ENCODE assay signal across 8 cellular contexts in the genomic region with DNA sequence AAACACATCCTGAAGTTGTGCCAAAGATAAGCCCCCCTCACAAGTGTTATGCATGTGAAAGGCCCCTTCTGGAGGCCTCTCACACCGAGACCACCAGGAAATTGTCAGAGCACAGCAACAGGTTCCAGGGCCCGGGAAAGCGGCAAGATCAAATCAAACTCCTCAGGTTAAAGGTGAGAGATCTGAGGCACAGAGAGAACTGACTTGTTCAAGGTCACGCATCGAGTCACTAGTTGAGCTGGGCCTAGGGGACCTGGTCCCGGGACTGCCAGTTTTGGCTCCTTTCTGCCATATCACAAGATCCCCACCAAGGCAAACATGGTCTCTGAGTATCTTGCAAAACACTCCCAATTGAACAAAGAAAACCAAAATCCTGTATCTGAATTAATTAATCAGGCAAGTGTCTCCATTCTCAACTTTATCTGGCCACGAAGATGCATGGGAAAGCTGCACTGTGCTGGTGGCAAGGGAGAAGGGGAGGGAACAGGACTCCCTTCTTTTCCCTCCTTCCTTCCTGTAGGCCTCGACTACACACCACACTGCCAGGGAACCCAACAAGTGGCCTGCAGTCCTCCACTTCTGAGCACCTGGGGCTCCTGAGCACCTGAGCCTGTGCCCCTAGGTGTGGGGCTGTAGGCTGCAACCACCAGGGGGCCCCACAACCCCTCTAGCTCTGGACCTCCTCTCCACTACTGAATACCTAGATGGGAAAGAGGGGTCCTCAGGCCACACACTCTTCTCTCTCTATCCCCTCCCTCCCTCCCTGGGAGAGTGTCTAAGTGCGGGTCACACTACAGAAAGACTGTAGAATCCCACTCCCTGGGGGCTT. TPM values are rescaled to one million over a fixed set of nuclear protein-coding genes. Genes with fewer than 3 reads are reported as not detected.
DNase-seq lines count a peak whose midpoint lies in the region; ATAC-seq and TF ChIP-seq lines count a peak whose summit lies in the region.

No MANE protein-coding gene starts in this region.

- CTCF ChIA-PET in activated naive CD4-positive, alpha-beta T cell treated with anti-CD3 and anti-CD28 coated beads, Interleukin-2, amount 10 ng/mL, durations not matched to agents 7 days and 5 days (lab: Charles Lee) = interaction anchor here (1.0 to 5.4 kb wide), 9 partner anchors 9 to 92 kb away, joined by 3 to 50 read pairs (median 4); no protein-coding TSS in a partner anchor

- DNase-seq in RWPE2 (ENCODE audit: low spot score) (peak; percentile 45), left ventricle myocardium superior (peak; percentile 63), SIG-M5 treated with dmso at 0.1 percent for 504 hours (lab: John Stamatoyannopoulos, UW; ENCODE audit: unreplicated experiment) (no peak)
- peak; percentile 78 for DNase-seq in activated naive CD4-positive, alpha-beta T cell treated with anti-CD3 and anti-CD28 coated beads, Interleukin-2, amount 10 ng/mL, durations not matched to agents 7 days and 5 days
- DNase-seq in stimulated activated CD4-positive, alpha-beta T cell treated with anti-CD3 and anti-CD28 coated beads, Interleukin-4, amount 100 ng/mL, for 24 hours = peak; percentile 62

- TF ChIP-seq CTCF in GM12873 (IDR thresholded peaks at IDR 0.05; ENCODE audit: insufficient read depth, low read depth, low read length, missing control alignments) (peak; percentile 82), RWPE2 (IDR thresholded peaks at IDR 0.05; ENCODE audit: poor library complexity, severe bottlenecking) (peak; percentile 72)

- no peaks in the 10 kb centered on the region for H3K27me3 Mint-ChIP-seq in activated naive CD4-positive, alpha-beta T cell treated with anti-CD3 and anti-CD28 coated beads, Interleukin-2, amount 10 ng/mL, durations not matched to agents 7 days and 5 days

- ATAC-seq in RWPE2 (ENCODE audit: low read depth) (peak; percentile 66), left ventricle myocardium superior (peak; percentile 61), HG03196 (IDR thresholded peaks at IDR 0.05; ENCODE audit: unreplicated experiment) (no peak), HG03432 (IDR thresholded peaks at IDR 0.05; ENCODE audit: unreplicated experiment) (no peak)

- H3K9me3 Mint-ChIP-seq in activated naive CD4-positive, alpha-beta T cell treated with anti-CD3 and anti-CD28 coated beads, Interleukin-2, amount 10 ng/mL, durations not matched to agents 7 days and 5 days = no peaks in the 10 kb centered on the region

- H3K27ac ChIP-seq in RWPE2 (ENCODE audit: poor library complexity, severe bottlenecking) = no peak overlapping the region

- H3K4me3 Mint-ChIP-seq in activated naive CD4-positive, alpha-beta T cell treated with anti-CD3 and anti-CD28 coated beads, Interleukin-2, amount 10 ng/mL, durations not matched to agents 7 days and 5 days = no peak overlapping the region

- intact Hi-C loops in left ventricle myocardium superior (cut with micrococcal nuclease) = no loop called here

- peaks cover 80% of the 10 kb centered on the region for H3K36me3 ChIP-seq in RWPE2 (ENCODE audit: low read depth)

- H3K4me1 Mint-ChIP-seq in activated naive CD4-positive, alpha-beta T cell treated with anti-CD3 and anti-CD28 coated beads, Interleukin-2, amount 10 ng/mL, durations not matched to agents 7 days and 5 days = peaks cover 36% of the 10 kb centered on the region

- H3K36me3 Mint-ChIP-seq in activated naive CD4-positive, alpha-beta T cell treated with anti-CD3 and anti-CD28 coated beads, Interleukin-2, amount 10 ng/mL, durations not matched to agents 7 days and 5 days = peaks cover 53% of the 10 kb centered on the region

- H3K9me3 ChIP-seq in RWPE2 (ENCODE audit: severe bottlenecking) = no peaks in the 10 kb centered on the region

- H3K4me3 ChIP-seq in RWPE2 (ENCODE audit: severe bottlenecking) = no peak overlapping the region

- peak overlapping the region; percentile 59 for H3K27ac Mint-ChIP-seq in activated naive CD4-positive, alpha-beta T cell treated with anti-CD3 and anti-CD28 coated beads, Interleukin-2, amount 10 ng/mL, durations not matched to agents 7 days and 5 days

- peaks cover 14% of the 10 kb centered on the region for H3K4me1 ChIP-seq in RWPE2 (ENCODE audit: insufficient read depth, poor library complexity, severe bottlenecking)

- H3K27me3 ChIP-seq in RWPE2 (ENCODE audit: insufficient read depth, poor library complexity, severe bottlenecking) = no peaks in the 10 kb centered on the region

RNA-seq across cellular contexts. Expression of gene ANP32A, which starts 37.3 kb away (rescaled TPM):
- 138 TPM for total RNA-seq in left ventricle myocardium superior

Comparison
In these comparisons a context has a peak if more than half of its experiments do, and no peak if none do; other contexts are left out.
1. ATAC-seq: peak in RWPE2 (single experiment) and left ventricle myocardium superior (single experiment); none in HG03196 (single experiment) and HG03432 (single experiment).